In the genomic region with DNA sequence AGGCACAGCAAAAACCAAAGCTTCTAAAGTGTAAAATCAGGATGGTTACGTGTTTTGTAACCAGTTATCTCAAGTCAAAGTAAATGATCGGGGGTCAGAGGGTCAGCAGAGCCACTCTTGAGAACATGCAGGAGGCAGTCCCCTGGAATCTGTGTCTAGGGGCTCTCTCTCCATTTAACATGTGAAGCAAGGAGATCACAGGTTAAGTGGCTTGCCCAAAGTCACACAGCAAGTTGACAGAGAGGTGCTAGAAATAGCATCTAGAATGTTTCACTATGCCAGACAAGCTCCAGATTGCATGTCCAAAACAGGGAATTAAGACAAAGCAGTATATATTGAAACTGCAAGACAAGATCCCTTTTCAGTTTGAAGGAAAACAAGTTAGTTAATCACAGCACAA, we compare ENCODE assay signal across 1 cellular context.
TF ChIP-seq lines count a peak whose summit lies in the region.

No MANE protein-coding gene starts in this region.

TF ChIP-seq in HepG2, 621 proteins besides CTCF, POLR2A, EP300 and RAD21:
- TF ChIP-seq HNF4A (CRISPR knock-in tag; IDR thresholded peaks at IDR 0.05) (no peak), SP140L (CRISPR knock-in tag; IDR thresholded peaks at IDR 0.05; ENCODE audit: borderline replicate concordance) (no peak), SIN3A (IDR thresholded peaks at IDR 0.05; ENCODE audit: borderline replicate concordance, low read depth, low read length) (no peak), HCFC1 (IDR thresholded peaks at IDR 0.05; ENCODE audit: low read depth, low read length) (no peak), ONECUT2 (CRISPR knock-in tag; IDR thresholded peaks at IDR 0.05) (no peak), ZC3H4 (CRISPR knock-in tag; IDR thresholded peaks at IDR 0.05; ENCODE audit: borderline replicate concordance) (no peak)
